1 cellular context compared by ENCODE assay signal in genomic region chr6:34638834-34639736, GRCh38.
TF ChIP-seq lines count a peak whose summit lies in the region.

No MANE protein-coding gene starts in this region.

TF ChIP-seq in liver, 16 proteins besides CTCF, POLR2A, EP300 and RAD21 (continued from another document):
- peak; percentile 18 for TF ChIP-seq REST (IDR thresholded peaks at IDR 0.05)
- TF ChIP-seq HNF4G (IDR thresholded peaks at IDR 0.05), result peak; percentile 91
